Comparison of ENCODE assay signal across 16 cellular contexts in the genomic region with DNA sequence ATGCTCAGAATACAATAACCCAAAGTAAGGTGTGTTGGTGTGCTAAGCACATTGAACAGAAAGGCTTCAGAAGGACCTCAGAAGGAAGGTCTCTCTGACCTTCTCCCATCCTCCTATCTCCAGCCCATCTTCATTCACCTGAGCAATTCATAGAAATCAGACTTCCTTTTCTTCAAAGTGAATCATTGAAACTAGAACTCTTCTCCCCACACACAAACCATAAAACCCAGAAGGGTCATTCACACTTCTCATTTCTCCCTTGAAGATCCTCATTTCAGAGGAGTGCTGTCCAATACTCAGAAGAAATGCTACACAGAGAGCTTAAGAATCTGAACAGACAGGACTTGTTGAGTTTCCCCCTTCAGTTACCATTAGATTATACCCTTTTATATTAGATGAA.
A peak's percentile ranks its signal among the peaks of the same experiment; 100 is the strongest.
DNase-seq lines count a peak whose midpoint lies in the region; ATAC-seq, FAIRE-seq and TF ChIP-seq lines count a peak whose summit lies in the region.
"Had no signal": no experiment of that assay in that cellular context is flagged by ENCODE, and none has a peak within 500 bp of the region (broad histone marks: within the 10 kb centered on the region; RNA-seq: fewer than 3 reads in every experiment).

No MANE protein-coding gene starts in this region.

- H3K9ac ChIP-seq in HepG2 (ENCODE audit: insufficient read depth, low read depth, low read length): no peak overlapping the region

- FAIRE-seq in HepG2 (lab: Jason Lieb, UNC): no peak
- FAIRE-seq: D721Med, K562 had no signal

- peaks cover 33% of the 10 kb centered on the region for H3K36me3 Mint-ChIP-seq in activated naive CD8-positive, alpha-beta T cell treated with anti-CD3 and anti-CD28 coated beads, Interleukin-2, amount 10 ng/mL, durations not matched to agents 7 days and 5 days
- H3K36me3 Mint-ChIP-seq in activated naive CD8-positive, alpha-beta T cell treated with anti-CD3 and anti-CD28 coated beads for 36 hours: no peaks in the 10 kb centered on the region
- H3K36me3 Mint-ChIP-seq: immature natural killer cell had no signal

- H4K20me1 ChIP-seq in HepG2 (ENCODE audit: insufficient read depth, low read length): no peaks in the 10 kb centered on the region

- H2AFZ ChIP-seq in HepG2 (ENCODE audit: low read length): no peak overlapping the region

- POLR2A ChIA-PET in activated naive CD8-positive, alpha-beta T cell treated with anti-CD3 and anti-CD28 coated beads, Interleukin-2, amount 10 ng/mL, durations not matched to agents 7 days and 5 days (lab: Charles Lee): interaction anchor here (1.6 to 1.7 kb wide), 2 partner anchors 56 to 103 kb away, joined by 5 to 11 read pairs; partner anchors contain the start of gene TMEM106B
- POLR2A ChIA-PET in HepG2 (lab: Yijun Ruan, JAX): no interaction called here

- H3K9me3 Mint-ChIP-seq in activated naive CD8-positive, alpha-beta T cell treated with anti-CD3 and anti-CD28 coated beads, Interleukin-2, amount 10 ng/mL, durations not matched to agents 7 days and 5 days: peaks cover 7% of the 10 kb centered on the region
- no peaks in the 10 kb centered on the region for H3K9me3 Mint-ChIP-seq in activated naive CD8-positive, alpha-beta T cell treated with anti-CD3 and anti-CD28 coated beads for 36 hours
- H3K9me3 Mint-ChIP-seq: immature natural killer cell had no signal

- no peak overlapping the region for H3K4me3 ChIP-seq in HepG2 (replicated peaks in 1 of 3; ENCODE audit: insufficient read depth in 1 of 3, low read depth in 2 of 3, low read length in 3 of 3)
- H3K4me3 ChIP-seq: ascending aorta, K562, SJCRH30, upper lobe of left lung had no signal

- peak overlapping the region; percentile 53 for H3K4me3 Mint-ChIP-seq in activated naive CD8-positive, alpha-beta T cell treated with anti-CD3 and anti-CD28 coated beads, Interleukin-2, amount 10 ng/mL, durations not matched to agents 7 days and 5 days
- no peak overlapping the region for H3K4me3 Mint-ChIP-seq in activated naive CD8-positive, alpha-beta T cell treated with anti-CD3 and anti-CD28 coated beads for 36 hours
- H3K4me3 Mint-ChIP-seq: immature natural killer cell, mesothelial cell of epicardium had no signal

- intact Hi-C loops in HepG2 (cut with micrococcal nuclease; ENCODE audit: unreplicated experiment): no loop called here

- H3K79me2 ChIP-seq in HepG2 (ENCODE audit: insufficient read depth, low read length): no peaks in the 10 kb centered on the region

- no peak for DNase-seq in activated naive CD8-positive, alpha-beta T cell treated with anti-CD3 and anti-CD28 coated beads, Interleukin-2, amount 10 ng/mL, durations not matched to agents 7 days and 5 days
- no peak for DNase-seq in activated naive CD8-positive, alpha-beta T cell treated with anti-CD3 and anti-CD28 coated beads for 36 hours
- no peak for DNase-seq in stimulated activated CD4-positive, alpha-beta T cell treated with anti-CD3 and anti-CD28 coated beads, Interleukin-1b, Interleukin-23, amount 100 ng/mL, for 48 hours
- no peak for DNase-seq in effector CD8-positive, alpha-beta T cell (lab: John Stamatoyannopoulos, UW)
- DNase-seq in foreskin melanocyte: no peak
- no peak for DNase-seq in HepG2 (ENCODE audit: low spot score)
- DNase-seq: activated T-cell treated with anti-CD3 and anti-CD28 coated beads, Interleukin-2, amount 50 U/mL, for 1 hour; immature natural killer cell; SJCRH30; upper lobe of left lung had no signal

- TF ChIP-seq EP300 in HepG2 (IDR thresholded peaks at IDR 0.05; ENCODE audit: low read depth in 2 of 2, low read length in 2 of 2) (no peak), HepG2 (CRISPR knock-in tag; IDR thresholded peaks at IDR 0.05; ENCODE audit: borderline replicate concordance) (no peak)

- no peaks in the 10 kb centered on the region for H3K9me3 ChIP-seq in HepG2 (ENCODE audit: low read length)
- H3K9me3 ChIP-seq: ascending aorta, SJCRH30, upper lobe of left lung had no signal

- H3K4me1 ChIP-seq in HepG2 (ENCODE audit: insufficient read depth, low read length): no peaks in the 10 kb centered on the region
- H3K4me1 ChIP-seq: ascending aorta, SJCRH30, upper lobe of left lung had no signal

- no peak overlapping the region for H3K27ac ChIP-seq in HepG2 (ENCODE audit: extremely low read length, insufficient read depth, low read length)
- H3K27ac ChIP-seq: ascending aorta, SJCRH30, upper lobe of left lung had no signal

- no peak for TF ChIP-seq POLR2A in HepG2 (IDR thresholded peaks at IDR 0.05; ENCODE audit: insufficient read depth in 1 of 2, low read depth in 2 of 2, low read length in 2 of 2)

- no peak for TF ChIP-seq CTCF in HepG2 (CRISPR knock-in tag; IDR thresholded peaks at IDR 0.05)

- H3K4me1 Mint-ChIP-seq in activated naive CD8-positive, alpha-beta T cell treated with anti-CD3 and anti-CD28 coated beads, Interleukin-2, amount 10 ng/mL, durations not matched to agents 7 days and 5 days: peaks cover 19% of the 10 kb centered on the region
- peaks cover 5% of the 10 kb centered on the region for H3K4me1 Mint-ChIP-seq in activated naive CD8-positive, alpha-beta T cell treated with anti-CD3 and anti-CD28 coated beads for 36 hours
- H3K4me1 Mint-ChIP-seq: immature natural killer cell had no signal

- H3K4me2 ChIP-seq in HepG2 (ENCODE audit: low read depth, low read length): no peak overlapping the region

- no TSS peak for BruUV-seq in HepG2 (replicated peaks; lab: Mats Ljungman, UMichigan)

- no peaks in the 10 kb centered on the region for H3K36me3 ChIP-seq in HepG2 (replicated peaks in 1 of 2; ENCODE audit: control insufficient read depth in 1 of 2, insufficient read depth in 2 of 2, low read length in 2 of 2)
- H3K36me3 ChIP-seq: ascending aorta, SJCRH30, upper lobe of left lung had no signal

- no peaks in the 10 kb centered on the region for H3K27me3 Mint-ChIP-seq in activated naive CD8-positive, alpha-beta T cell treated with anti-CD3 and anti-CD28 coated beads, Interleukin-2, amount 10 ng/mL, durations not matched to agents 7 days and 5 days
- H3K27me3 Mint-ChIP-seq in activated naive CD8-positive, alpha-beta T cell treated with anti-CD3 and anti-CD28 coated beads for 36 hours: no peaks in the 10 kb centered on the region

- CTCF ChIA-PET in HepG2 (lab: Yijun Ruan, JAX; ENCODE audit: low intra/inter-chr PET ratio, low total read pairs): no interaction called here

- ATAC-seq in activated naive CD8-positive, alpha-beta T cell treated with anti-CD3 and anti-CD28 coated beads, Interleukin-2, amount 10 ng/mL, durations not matched to agents 7 days and 5 days (ENCODE audit: low read depth): peak; percentile 93
- peak; percentile 86 for ATAC-seq in HG02642 (IDR thresholded peaks at IDR 0.05; ENCODE audit: poor library complexity, unreplicated experiment)
- peak; percentile 56 for ATAC-seq in HG03521 (IDR thresholded peaks at IDR 0.05; ENCODE audit: unreplicated experiment)
- ATAC-seq in HepG2: no peak
- ATAC-seq: K562 had no signal

- peak overlapping the region; percentile 54 for H3K27ac Mint-ChIP-seq in activated naive CD8-positive, alpha-beta T cell treated with anti-CD3 and anti-CD28 coated beads, Interleukin-2, amount 10 ng/mL, durations not matched to agents 7 days and 5 days
- no peak overlapping the region for H3K27ac Mint-ChIP-seq in activated naive CD8-positive, alpha-beta T cell treated with anti-CD3 and anti-CD28 coated beads for 36 hours
- H3K27ac Mint-ChIP-seq: immature natural killer cell, mesothelial cell of epicardium had no signal

- TF ChIP-seq RAD21 in HepG2 (CRISPR knock-in tag; IDR thresholded peaks at IDR 0.05): no peak

- in situ Hi-C loops in HepG2 (cut with HindIII; ENCODE audit: extremely low pct_ligation_motif_present, low pct_unique_long_range_greater_than_20kb): no loop called here

- no peaks in the 10 kb centered on the region for H3K27me3 ChIP-seq in HepG2 (ENCODE audit: control insufficient read depth in 1 of 2, insufficient read depth in 2 of 2, low read length in 2 of 2)
- H3K27me3 ChIP-seq: ascending aorta, SJCRH30, upper lobe of left lung had no signal

TF ChIP-seq in HepG2, 621 proteins besides CTCF, POLR2A, EP300 and RAD21 (continues in another document):
- TF ChIP-seq HNRNPK (IDR thresholded peaks at IDR 0.05; ENCODE audit: low read depth, low read length, poor library complexity, severe bottlenecking): no peak
- TF ChIP-seq ZBTB44 (CRISPR knock-in tag; IDR thresholded peaks at IDR 0.05): no peak
- TF ChIP-seq SKIL (CRISPR knock-in tag; IDR thresholded peaks at IDR 0.05; ENCODE audit: borderline replicate concordance): no peak
- TF ChIP-seq HNF4G (IDR thresholded peaks at IDR 0.05; ENCODE audit: borderline replicate concordance, low read depth, low read length): no peak
- TF ChIP-seq HNF4G (CRISPR knock-in tag; IDR thresholded peaks at IDR 0.05; ENCODE audit: borderline replicate concordance, low read depth): no peak
- TF ChIP-seq CEBPG (CRISPR knock-in tag; IDR thresholded peaks at IDR 0.05): no peak
- no peak for TF ChIP-seq ZNF138 (CRISPR knock-in tag; IDR thresholded peaks at IDR 0.05; ENCODE audit: low read depth)
- TF ChIP-seq RARA (CRISPR knock-in tag; IDR thresholded peaks at IDR 0.05): no peak
- TF ChIP-seq ZNF30 (CRISPR knock-in tag; IDR thresholded peaks at IDR 0.05): no peak
